35 cellular contexts compared by ENCODE assay signal in genomic region chr7:73642834-73643233, GRCh38. TPM values are rescaled to one million over a fixed set of nuclear protein-coding genes. Genes with fewer than 3 reads are reported as not detected.
"Had no signal": no experiment of that assay in that cellular context is flagged by ENCODE, and none has a peak within 500 bp of the region (broad histone marks: within the 10 kb centered on the region; RNA-seq: fewer than 3 reads in every experiment).

No MANE protein-coding gene starts in this region.

- H3K36me3 Mint-ChIP-seq: activated naive CD8-positive, alpha-beta T cell had no signal

- H3K9me3 Mint-ChIP-seq: activated T-cell treated with anti-CD3 and anti-CD28 coated beads, Interleukin-2, amount 50 U/mL, for 4 hours; central memory CD8-positive, alpha-beta T cell; dendritic cell treated with granulocyte-macrophage colony-stimulating factor and Interleukin-4, amounts not matched to agents 40 ng/mL and 50 ng/mL, for 4 days had no signal

- ATAC-seq: activated CD4-positive, CD25-positive, alpha-beta regulatory T cell treated with anti-CD3 and anti-CD28 coated beads, Interleukin-2, amount 50 U/mL, for 24 hours; activated CD8-positive, alpha-beta T cell treated with anti-CD3 and anti-CD28 coated beads for 36 hours; activated T-cell treated with anti-CD3 and anti-CD28 coated beads, Interleukin-2, amount 50 U/mL, for 4 hours; activated T-helper 17 cell treated with anti-CD3 and anti-CD28 coated beads, Interleukin-2, amount 50 U/mL, for 72 hours; esophagus mucosa; gastrocnemius medialis; heart left ventricle; T-helper 17 cell had no signal

- FAIRE-seq: bronchial epithelial cell had no signal

- H3K9me3 ChIP-seq: gastrocnemius medialis had no signal

- H3K27ac Mint-ChIP-seq: activated B cell treated with CpG ODN at 0.5 μM for 24 hours; activated CD8-positive, alpha-beta T cell treated with anti-CD3 and anti-CD28 coated beads for 36 hours; activated naive CD8-positive, alpha-beta T cell; activated T-helper 17 cell treated with anti-CD3 and anti-CD28 coated beads, Interleukin-2, amount 50 U/mL, for 72 hours; dendritic cell treated with granulocyte-macrophage colony-stimulating factor and Interleukin-4, amounts not matched to agents 40 ng/mL and 50 ng/mL, for 4 days; endodermal cell; T-helper 17 cell; T-helper 2 cell treated with Interferon-gamma antibody and Interleukin-4, amounts not matched to agents 5 μg/mL and 100 μg/mL, for 36 hours had no signal

- H3K27ac ChIP-seq: brain microvascular endothelial cell, coronary artery, dorsolateral prefrontal cortex, gastrocnemius medialis, heart left ventricle, WERI-Rb-1 had no signal

- H3K4me3 Mint-ChIP-seq: activated B cell treated with CpG ODN at 0.5 μM for 24 hours; activated CD8-positive, alpha-beta T cell treated with anti-CD3 and anti-CD28 coated beads for 36 hours; activated naive CD8-positive, alpha-beta T cell; activated T-cell treated with anti-CD3 and anti-CD28 coated beads, Interleukin-2, amount 50 U/mL, for 4 hours; activated T-helper 17 cell treated with anti-CD3 and anti-CD28 coated beads, Interleukin-2, amount 50 U/mL, for 72 hours; central memory CD8-positive, alpha-beta T cell; dendritic cell treated with granulocyte-macrophage colony-stimulating factor and Interleukin-4, amounts not matched to agents 40 ng/mL and 50 ng/mL, for 4 days; endodermal cell; T-helper 17 cell; T-helper 2 cell treated with Interferon-gamma antibody and Interleukin-4, amounts not matched to agents 5 μg/mL and 100 μg/mL, for 36 hours had no signal

- H3K4me3 ChIP-seq: coronary artery, dorsolateral prefrontal cortex, gastrocnemius medialis, heart left ventricle had no signal

- H3K4me1 Mint-ChIP-seq: activated B cell treated with CpG ODN at 0.5 μM for 24 hours; activated T-helper 17 cell treated with anti-CD3 and anti-CD28 coated beads, Interleukin-2, amount 50 U/mL, for 72 hours; central memory CD8-positive, alpha-beta T cell; T-helper 17 cell had no signal

- DNase-seq: activated B cell treated with CpG ODN at 0.5 μM for 24 hours; activated CD4-positive, alpha-beta T cell treated with anti-CD3 and anti-CD28 coated beads for 48 hours; activated CD4-positive, alpha-beta T cell treated with anti-CD3 and anti-CD28 coated beads, Interleukin-2, amount 50 U/mL, for 1 hour; activated CD4-positive, alpha-beta T cell treated with anti-CD3 and anti-CD28 coated beads, Interleukin-2, amount 50 U/mL, for 48 hours; activated CD8-positive, alpha-beta memory T cell treated with anti-CD3 and anti-CD28 coated beads for 24 hours; activated CD8-positive, alpha-beta T cell treated with anti-CD3 and anti-CD28 coated beads for 36 hours; activated effector memory CD4-positive, alpha-beta T cell treated with Interleukin-2 at 50 U/mL for 16 hours; activated gamma-delta T cell treated with Interleukin-2 at 50 U/mL for 16 hours; activated naive CD4-positive, alpha-beta T cell treated with anti-CD3 and anti-CD28 coated beads, Interleukin-2, amount 50 U/mL, for 16 hours; activated naive CD4-positive, alpha-beta T cell treated with Interleukin-2 at 50 U/mL for 16 hours; activated T-cell treated with anti-CD3 and anti-CD28 coated beads, Interleukin-2, amount 50 U/mL, for 4 hours; amniotic stem cell; anterior cingulate cortex; brain microvascular endothelial cell; dorsolateral prefrontal cortex; effector memory CD4-positive, alpha-beta T cell; endodermal cell; foreskin fibroblast; gastrocnemius medialis; glutamatergic neuron; heart left ventricle; T-helper 1 cell; T-helper 17 cell; T1000; WERI-Rb-1 had no signal

- H3K4me1 ChIP-seq: gastrocnemius medialis had no signal

- H3K36me3 ChIP-seq: brain microvascular endothelial cell, gastrocnemius medialis, heart left ventricle, WERI-Rb-1 had no signal

RNA-seq across cellular contexts. Expression of gene MLXIPL, which starts 18.5 kb away (rescaled TPM):
- total RNA-seq: activated B cell treated with CpG ODN at 0.5 μM for 24 hours; activated CD8-positive, alpha-beta T cell treated with anti-CD3 and anti-CD28 coated beads for 36 hours; activated T-helper 17 cell treated with anti-CD3 and anti-CD28 coated beads, Interleukin-2, amount 50 U/mL, for 72 hours; bronchial epithelial cell; epithelial cell of proximal tubule; T-helper 17 cell had no signal
